8 cellular contexts compared by ENCODE assay signal in the genomic region with DNA sequence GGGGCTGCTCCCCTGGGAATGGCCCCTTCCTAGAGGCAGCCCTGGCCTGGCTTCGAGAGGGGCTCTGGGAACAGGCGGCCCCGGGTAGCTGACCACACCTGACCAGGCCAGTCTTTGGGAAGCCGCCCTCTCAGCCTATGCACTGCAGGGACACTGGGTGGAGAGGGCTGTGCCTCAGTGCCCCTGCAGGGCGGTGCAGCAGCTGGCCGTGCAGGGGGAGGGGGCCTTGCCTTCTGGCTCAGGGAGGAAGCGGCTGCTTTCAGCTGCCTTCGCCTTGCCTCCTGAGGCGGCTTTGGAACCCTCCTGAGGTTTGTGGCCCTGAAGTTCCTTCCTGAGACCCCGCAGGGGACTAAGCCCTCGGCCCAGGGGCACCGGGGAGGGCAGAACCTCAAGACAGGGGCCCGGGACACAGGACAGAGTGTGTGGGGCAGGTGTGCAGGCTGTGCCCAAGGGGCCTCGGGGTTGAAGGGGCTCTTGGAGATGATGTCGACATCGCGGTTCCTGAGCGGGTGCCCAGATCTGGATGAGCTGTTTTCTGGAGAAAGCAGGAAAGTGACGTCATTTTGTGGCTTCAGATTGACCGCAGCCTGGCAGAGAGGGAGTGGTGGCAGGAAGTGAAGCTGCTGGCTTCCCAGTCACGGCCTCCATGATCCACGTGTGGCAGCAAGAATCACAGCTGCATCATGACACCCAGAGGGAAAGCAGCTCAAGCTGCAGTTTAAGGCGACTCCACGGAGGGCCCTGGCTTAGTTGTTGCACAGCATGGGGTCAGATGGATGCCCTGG. TPM values are rescaled to one million over a fixed set of nuclear protein-coding genes. Genes with fewer than 3 reads are reported as not detected.
DNase-seq lines count a peak whose midpoint lies in the region; ATAC-seq and TF ChIP-seq lines count a peak whose summit lies in the region.

No MANE protein-coding gene starts in this region.

- CTCF ChIA-PET in WTC11 (lab: Charles Lee): interaction anchor here (2.3 to 5.0 kb wide), 4 partner anchors 12 to 131 kb away, joined by 8 to 61 read pairs (median 14); no protein-coding TSS in a partner anchor

- H3K4me3 ChIP-seq in breast epithelium (no peak overlapping the region), lung (no peak overlapping the region)

- H3K4me1 ChIP-seq in breast epithelium: peaks cover 14 to 15% of the 10 kb centered on the region in 2 donors
- H3K4me1 ChIP-seq in lung (ENCODE audit: control insufficient read depth in 2 of 2, insufficient read depth in 2 of 2, low read length in 2 of 2): peaks cover 3 to 32% of the 10 kb centered on the region in 2 donors

- intact Hi-C loops in breast epithelium (cut with DNase I; ENCODE audit: low total_unique reads): no loop called here

- H3K9me3 ChIP-seq in breast epithelium (no peaks in the 10 kb centered on the region), lung (ENCODE audit: control insufficient read depth in 2 of 2, insufficient read depth in 1 of 2, low read length in 1 of 2) (no peaks in the 10 kb centered on the region)

- no peaks in the 10 kb centered on the region for H3K36me3 Mint-ChIP-seq in WTC11

- H3K27ac Mint-ChIP-seq in WTC11: no peak overlapping the region

- no peak for TF ChIP-seq POLR2A in breast epithelium (IDR thresholded peaks at IDR 0.05)

- H3K36me3 ChIP-seq in breast epithelium (no peaks in the 10 kb centered on the region), lung (ENCODE audit: control insufficient read depth in 2 of 2, insufficient read depth in 2 of 2, low read length in 2 of 2) (no peaks in the 10 kb centered on the region)

- H3K27ac ChIP-seq in breast epithelium (peak overlapping the region; percentile 84 to 89), lung (ENCODE audit: low read depth in 1 of 2, low read length in 1 of 2) (peak overlapping the region in 1 of 2 donors; percentile 90)

- H3K4me3 Mint-ChIP-seq in WTC11: peak overlapping the region; percentile 23; the same call in 1 of the 2 replicates

- H3K27me3 ChIP-seq in breast epithelium (no peaks in the 10 kb centered on the region), lung (ENCODE audit: control insufficient read depth, insufficient read depth) (no peaks in the 10 kb centered on the region)

- H3K9me3 Mint-ChIP-seq in WTC11: no peaks in the 10 kb centered on the region

- WGBS in lung, 2 donors: 21 to 36% methylated on average over 24 of the region's 24 CpGs

- peaks cover 13% of the 10 kb centered on the region for H3K4me1 Mint-ChIP-seq in WTC11

- ATAC-seq in WTC11 (no peak), lung (ENCODE audit: insufficient read depth, low FRiP score) (peak; percentile 46), HG03565 (IDR thresholded peaks at IDR 0.05; ENCODE audit: unreplicated experiment) (no peak)

- POLR2A ChIA-PET in WTC11 (lab: Charles Lee): no interaction called here

- no peak for TF ChIP-seq CTCF in WTC11 (IDR thresholded peaks at IDR 0.05)
- TF ChIP-seq CTCF in breast epithelium (IDR thresholded peaks at IDR 0.05): no peak
- TF ChIP-seq CTCF in lung (IDR thresholded peaks at IDR 0.05; ENCODE audit: control extremely low read depth, extremely low read depth): no peak

- H3K27me3 Mint-ChIP-seq in WTC11 (ENCODE audit: low read depth): peaks cover 17% of the 10 kb centered on the region

- DNase-seq in SHP77 (lab: John Stamatoyannopoulos, UW) (peak; percentile 15 to 27), SHP77 treated with DMSO at 0.1 percent for 48 hours (lab: John Stamatoyannopoulos, UW) (no peak), WTC11 (ENCODE audit: low spot score) (no peak), breast epithelium (ENCODE audit: low spot score in 2 of 2) (peak in 1 of 2 donors; percentile 89), lung (ENCODE audit: low spot score) (peak; percentile 87), D341Med (ENCODE audit: low spot score) (no peak)
- peak; percentile 56 for DNase-seq in stimulated activated CD8-positive, alpha-beta memory T cell treated with anti-CD3 and anti-CD28 coated beads, Interleukin-15, amount 100 ng/mL, for 1 hour (ENCODE audit: low read depth)

TF ChIP-seq in WTC11, 78 proteins besides CTCF, POLR2A, EP300 and RAD21:
- TF ChIP-seq, protein P1, sequence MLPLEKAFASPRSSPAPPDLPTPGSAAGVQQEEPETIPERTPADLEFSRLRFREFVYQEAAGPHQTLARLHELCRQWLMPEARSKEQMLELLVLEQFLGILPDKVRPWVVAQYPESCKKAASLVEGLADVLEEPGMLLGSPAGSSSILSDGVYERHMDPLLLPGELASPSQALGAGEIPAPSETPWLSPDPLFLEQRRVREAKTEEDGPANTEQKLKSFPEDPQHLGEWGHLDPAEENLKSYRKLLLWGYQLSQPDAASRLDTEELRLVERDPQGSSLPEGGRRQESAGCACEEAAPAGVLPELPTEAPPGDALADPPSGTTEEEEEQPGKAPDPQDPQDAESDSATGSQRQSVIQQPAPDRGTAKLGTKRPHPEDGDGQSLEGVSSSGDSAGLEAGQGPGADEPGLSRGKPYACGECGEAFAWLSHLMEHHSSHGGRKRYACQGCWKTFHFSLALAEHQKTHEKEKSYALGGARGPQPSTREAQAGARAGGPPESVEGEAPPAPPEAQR (CRISPR knock-in tag; IDR thresholded peaks at IDR 0.05): no peak
TF ChIP-seq in WTC11: peak in this region for 0.

RNA-seq across cellular contexts. Expression of a gene that starts 17.7 kb away (rescaled TPM):
- total RNA-seq in WTC11 (2021): 7.2 to 9.5 TPM (median 7.2 TPM) in 3 replicates
- total RNA-seq in breast epithelium: 1 to 10 TPM; 4.6 to 6.6 (median 5.0) TPM
- total RNA-seq in lung: 10 to 100 TPM; 21.7 to 33.0 TPM
- polyA plus RNA-seq in lung: 10 to 100 TPM in 1 of 2 donors, 1 to 10 TPM in 1; 4.4 to 79.2 TPM

RNA-seq across cellular contexts. Expression of a gene that starts 21.4 kb away (rescaled TPM):
- total RNA-seq in WTC11 (2021) (21.5 to 28.0 TPM (median 22.5 TPM) in 3 replicates), breast epithelium (1 to 10 TPM in 1 of 3 donors, under 1 TPM in 2; 0.33 to 4.6 (median 0.73) TPM), lung (1 to 10 TPM in 1 of 2 donors, under 1 TPM in 1; 0.46 to 3.3 TPM)
- polyA plus RNA-seq in lung: 1 to 10 TPM; 1.4 to 4.0 TPM

RNA-seq across cellular contexts. Expression of a gene that starts 29.0 kb away (rescaled TPM):
- 140 to 196 TPM (median 143 TPM) in 3 replicates for total RNA-seq in WTC11 (2021)
- not detected for total RNA-seq in breast epithelium
- under 1 TPM in 1 of 2 donors, not detected in 1; 0.52 TPM for total RNA-seq in lung
- polyA plus RNA-seq in lung: under 1 TPM in 1 of 2 donors, not detected in 1; 0.06 TPM

RNA-seq across cellular contexts. Expression of a gene that starts 49.7 kb away (rescaled TPM):
- total RNA-seq in WTC11 (2021): 53.2 to 62.5 TPM (median 53.8 TPM) in 3 replicates
- 10 to 100 TPM; 33.6 to 40.0 (median 39.5) TPM for total RNA-seq in breast epithelium
- total RNA-seq in lung: 10 to 100 TPM; 41.7 to 65.9 TPM
- polyA plus RNA-seq in lung: 10 to 100 TPM; 39.2 to 66.2 TPM

RNA-seq across cellular contexts. Expression of a gene that starts 49.7 kb away (rescaled TPM):
- total RNA-seq in WTC11 (2021): 69.6 to 86.4 TPM (median 73.2 TPM) in 3 replicates
- 10 to 100 TPM; 27.4 to 33.2 (median 32.1) TPM for total RNA-seq in breast epithelium
- total RNA-seq in lung: 10 to 100 TPM; 18.6 to 53.5 TPM
- polyA plus RNA-seq in lung: 10 to 100 TPM; 33.8 to 79.9 TPM

Comparison
In these comparisons a context has a peak if more than half of its experiments do, and no peak if none do; other contexts are left out.
1. DNase-seq: peak in SHP77 (2 of 2), lung (single experiment) and stimulated activated CD8-positive, alpha-beta memory T cell treated with anti-CD3 and anti-CD28 coated beads, Interleukin-15, amount 100 ng/mL, for 1 hour (single experiment); none in SHP77 treated with DMSO at 0.1 percent for 48 hours (single experiment), WTC11 (single experiment) and D341Med (single experiment).
2. RNA of a gene that starts 29.0 kb away (total RNA-seq): 140 to 196 TPM in WTC11; 0.52 TPM in lung and not detected in breast epithelium; every median in the first group is over 10 times any median in the second.